In genomic region chr10:102773986-102774385, GRCh38 we compare ENCODE assay signal across 9 cellular contexts. TPM values are rescaled to one million over a fixed set of nuclear protein-coding genes. Genes with fewer than 3 reads are reported as not detected.
DNase-seq lines count a peak whose midpoint lies in the region; ATAC-seq, FAIRE-seq and TF ChIP-seq lines count a peak whose summit lies in the region.
"Had no signal": no experiment of that assay in that cellular context is flagged by ENCODE, and none has a peak within 500 bp of the region (broad histone marks: within the 10 kb centered on the region; RNA-seq: fewer than 3 reads in every experiment).

No MANE protein-coding gene starts in this region.

- H3K4me2 ChIP-seq in BLaER1 (peak overlapping the region; percentile 95), Karpas-422 (ENCODE audit: low read depth, low read length, poor library complexity, severe bottlenecking) (no peak overlapping the region), H1 (ENCODE audit: insufficient read depth in 1 of 2, low read depth in 2 of 2, low read length in 2 of 2) (no peak overlapping the region), neural progenitor cell (no peak overlapping the region)

- ATAC-seq in foreskin keratinocyte (no peak), HG03108 (IDR thresholded peaks at IDR 0.05; ENCODE audit: unreplicated experiment) (no peak), HG03139 (IDR thresholded peaks at IDR 0.05; ENCODE audit: unreplicated experiment) (no peak)

- no peaks in the 10 kb centered on the region for H3K23me2 ChIP-seq in H1 (ENCODE audit: low read depth, low read length)

- H4K20me1 ChIP-seq in BLaER1 = no peaks in the 10 kb centered on the region; the same call in 1 of the 2 replicates
- no peaks in the 10 kb centered on the region for H4K20me1 ChIP-seq in Karpas-422 (ENCODE audit: insufficient read depth, low read depth, low read length)
- no peaks in the 10 kb centered on the region for H4K20me1 ChIP-seq in H1 (replicated peaks in 1 of 2; ENCODE audit: control insufficient read depth in 1 of 2, insufficient read depth in 2 of 2, low read length in 2 of 2)
- H4K20me1 ChIP-seq in neural progenitor cell (ENCODE audit: low read depth) = peaks cover 28% of the 10 kb centered on the region

- H3K27ac Mint-ChIP-seq in neural progenitor cell = peak overlapping the region; percentile 43

- POLR2A ChIA-PET in H1 (lab: Charles Lee; ENCODE audit: partially characterized antibody) = interaction anchor here (2.2 to 4.8 kb wide), 2 partner anchors 11 to 28 kb away, joined by 6 to 40 read pairs; no protein-coding TSS in a partner anchor

- no peak overlapping the region for H3K4ac ChIP-seq in H1 (replicated peaks; ENCODE audit: insufficient read length, low read depth, low read length)

- no peak overlapping the region for H4K8ac ChIP-seq in H1 (ENCODE audit: extremely low read depth, insufficient read depth, low read length)

- no peak overlapping the region for H3K14ac ChIP-seq in H1 (ENCODE audit: insufficient read length)

- CTCF ChIA-PET in H1 (lab: Charles Lee; ENCODE audit: partially characterized antibody) = no interaction called here

- no peak overlapping the region for H2BK20ac ChIP-seq in H1 (ENCODE audit: low read length)

- no peaks in the 10 kb centered on the region for H3K36me3 Mint-ChIP-seq in neural progenitor cell

- H3K9me3 Mint-ChIP-seq in neural progenitor cell = no peaks in the 10 kb centered on the region

- no peak overlapping the region for H2AFZ ChIP-seq in Karpas-422 (ENCODE audit: low read length)
- H2AFZ ChIP-seq in H1 (ENCODE audit: low read length) = no peak overlapping the region
- H2AFZ ChIP-seq in neural progenitor cell (replicated peaks) = no peak overlapping the region

- peaks cover 52% of the 10 kb centered on the region for H3K4me1 ChIP-seq in BLaER1
- H3K4me1 ChIP-seq in Karpas-422 (ENCODE audit: low read length) = peaks cover 34% of the 10 kb centered on the region
- H3K4me1 ChIP-seq in H1 (replicated peaks in 1 of 4; ENCODE audit: control insufficient read depth in 3 of 4, insufficient read depth in 4 of 4, low read length in 3 of 4) = peaks cover 21 to 27% (median 24%) of the 10 kb centered on the region in 4 experiments
- H3K4me1 ChIP-seq in neural progenitor cell = peaks cover 51% of the 10 kb centered on the region
- peaks cover 54% of the 10 kb centered on the region for H3K4me1 ChIP-seq in foreskin keratinocyte

- H3K36me3 ChIP-seq in BLaER1 (0 out of 2 replicates have a peak, but pooled peaks cover 4% of the 10 kb centered on the region), Karpas-422 (ENCODE audit: insufficient read depth, low read length) (no peaks in the 10 kb centered on the region), H1 (ENCODE audit: control insufficient read depth in 2 of 4, insufficient read depth in 4 of 4, low read length in 3 of 4) (no peaks in the 10 kb centered on the region), neural progenitor cell (no peaks in the 10 kb centered on the region)

- WGBS in H1 (ENCODE audit: extremely low coverage in 1 of 2, insufficient coverage in 1 of 2, insufficient read length in 1 of 2, insufficient replicate concordance in 2 of 2, low coverage in 1 of 2, low lambda C conversion rate in 2 of 2, missing lambda C conversion rate in 1 of 2), 2 experiments = 91% methylated on average over 5 of the region's 5 CpGs; no CpG with 5 or more reads in 1 of the 2 experiments

- H2BK15ac ChIP-seq in H1 (ENCODE audit: low read length) = no peak overlapping the region

- TF ChIP-seq RAD21 in H1 (IDR thresholded peaks at IDR 0.05 in 1 of 2, conservative IDR thresholded peaks at IDR 0.05 in 1 of 2; ENCODE audit: low read depth in 2 of 2, low read length in 2 of 2) = no peak

- H2BK5ac ChIP-seq in H1 (ENCODE audit: low read depth, low read length) = no peak overlapping the region

- peak overlapping the region; percentile 91 for H2AK5ac ChIP-seq in H1 (ENCODE audit: low read depth, low read length)

- H3K4me3 ChIP-seq in BLaER1 = no peak overlapping the region
- H3K4me3 ChIP-seq in Karpas-422 (ENCODE audit: low read length) = no peak overlapping the region
- H3K4me3 ChIP-seq in H1 (ENCODE audit: extremely low read depth in 1 of 4, insufficient read depth in 2 of 4, low read depth in 3 of 4, low read length in 4 of 4) = no peak overlapping the region
- no peak overlapping the region for H3K4me3 ChIP-seq in neural progenitor cell

- H3K79me2 ChIP-seq in Karpas-422 (ENCODE audit: low read length) = peaks cover 79% of the 10 kb centered on the region
- no peaks in the 10 kb centered on the region for H3K79me2 ChIP-seq in H1 (ENCODE audit: control insufficient read depth in 1 of 2, insufficient read depth in 2 of 2, low read length in 2 of 2)
- H3K79me2 ChIP-seq in neural progenitor cell (ENCODE audit: low read depth) = no peaks in the 10 kb centered on the region

- TF ChIP-seq EP300 in H1 (IDR thresholded peaks at IDR 0.05; ENCODE audit: borderline replicate concordance in 1 of 2, low read depth in 2 of 2, low read length in 2 of 2) = no peak

- peaks cover 75% of the 10 kb centered on the region for H3K4me1 Mint-ChIP-seq in neural progenitor cell

- no peak overlapping the region for H4K91ac ChIP-seq in H1 (replicated peaks; ENCODE audit: insufficient read length, low read length)

- TF ChIP-seq CTCF in H1 (IDR thresholded peaks at IDR 0.05; ENCODE audit: control extremely low read depth in 1 of 3, insufficient read depth in 1 of 3, low read depth in 1 of 3, low read length in 3 of 3) = no peak
- no peak for TF ChIP-seq CTCF in neural progenitor cell (IDR thresholded peaks at IDR 0.05)
- no peak for TF ChIP-seq CTCF in foreskin keratinocyte (conservative IDR thresholded peaks at IDR 0.05)

- H3K27ac ChIP-seq in BLaER1 = peak overlapping the region; percentile 16; the same call in 1 of the 2 replicates
- H3K27ac ChIP-seq in Karpas-422 (ENCODE audit: low read length) = no peak overlapping the region
- no peak overlapping the region for H3K27ac ChIP-seq in H1 (ENCODE audit: low read depth, low read length)
- H3K27ac ChIP-seq in neural progenitor cell = no peak overlapping the region
- H3K27ac ChIP-seq in foreskin keratinocyte = no peak overlapping the region

- H4K5ac ChIP-seq in H1 (ENCODE audit: insufficient read length, low read depth, low read length) = no peak overlapping the region

- H3K27me3 ChIP-seq in BLaER1 (no peaks in the 10 kb centered on the region), Karpas-422 (ENCODE audit: low read length) (no peaks in the 10 kb centered on the region), H1 (replicated peaks in 1 of 4; ENCODE audit: control insufficient read depth in 3 of 4, extremely low read depth in 1 of 4, insufficient read depth in 3 of 4, low read length in 3 of 4) (no peaks in the 10 kb centered on the region; a peak in 2 of 7 replicates), neural progenitor cell (no peaks in the 10 kb centered on the region), foreskin keratinocyte (no peaks in the 10 kb centered on the region)

- peaks cover 6% of the 10 kb centered on the region for H3K79me1 ChIP-seq in H1 (ENCODE audit: low read depth, low read length)

- DNase-seq in Karpas-422 (peak; percentile 46), H1 (ENCODE audit: low read depth in 1 of 2, low spot score in 2 of 2) (no peak), neural progenitor cell (ENCODE audit: low spot score) (no peak), foreskin keratinocyte (no peak), EL (no peak)
- DNase-seq: NCI-H2029 treated with DMSO at 0.1 percent for 48 hours had no signal

- FAIRE-seq in H1 (lab: Jason Lieb, UNC) = no peak

- H3K18ac ChIP-seq in H1 (ENCODE audit: extremely low read depth, low read length) = no peak overlapping the region

- 0 out of 2 replicates have a peak overlapping the region, but pooled peaks have one; percentile 21 for H2BK12ac ChIP-seq in H1 (ENCODE audit: low read depth, low read length)

- no peak overlapping the region for H3K4me3 Mint-ChIP-seq in neural progenitor cell

- H3F3A ChIP-seq in neural progenitor cell (ENCODE audit: low read depth) = peaks cover 41% of the 10 kb centered on the region

- no peak overlapping the region for H2BK120ac ChIP-seq in H1 (replicated peaks; ENCODE audit: low read depth, low read length)

- H3K9ac ChIP-seq in BLaER1 = no peak overlapping the region
- no peak overlapping the region for H3K9ac ChIP-seq in Karpas-422 (ENCODE audit: low read length)
- H3K9ac ChIP-seq in H1 (replicated peaks in 1 of 4; ENCODE audit: extremely low read depth in 1 of 4, low read depth in 3 of 4, low read length in 3 of 4) = no peak overlapping the region; a peak in 2 of 7 replicates
- no peak overlapping the region for H3K9ac ChIP-seq in neural progenitor cell

- TF ChIP-seq POLR2A in H1 (IDR thresholded peaks at IDR 0.05; ENCODE audit: control extremely low read depth in 1 of 2, low read depth in 2 of 2, low read length in 2 of 2) = no peak

- H3K9me3 ChIP-seq in BLaER1 (no peaks in the 10 kb centered on the region), Karpas-422 (ENCODE audit: low read length) (no peaks in the 10 kb centered on the region), H1 (ENCODE audit: insufficient read depth in 2 of 2, low read depth in 1 of 2, low read length in 1 of 2) (no peaks in the 10 kb centered on the region), neural progenitor cell (ENCODE audit: low read depth) (no peaks in the 10 kb centered on the region)

- no peaks in the 10 kb centered on the region for H3K9me2 ChIP-seq in Karpas-422 (replicated peaks; ENCODE audit: insufficient read depth, low read length)

- peaks cover 7% of the 10 kb centered on the region for H3K27me3 Mint-ChIP-seq in neural progenitor cell (ENCODE audit: insufficient read depth, low read depth)

- H3K56ac ChIP-seq in H1 (replicated peaks; ENCODE audit: insufficient read length, low read depth, low read length) = no peak overlapping the region

- no peak overlapping the region for H3K23ac ChIP-seq in H1 (ENCODE audit: insufficient read length)

RNA-seq across cellular contexts. Expression of gene WBP1L, which starts 30.2 kb away (rescaled TPM):
- 34.8 and 43.0 TPM in 2 replicates for total RNA-seq in Karpas-422 (2014; rRNA removed; shearing (Covaris generic); ENCODE audit: low replicate concordance)
- total RNA-seq in H1 (2021; fragmentation: NEBNext Ultra II Directional; extraction: Animal tissue kit (Norgen Biotek cat#: 25700)) = 26.2 and 26.6 TPM in 2 replicates
- 29.9 and 37.0 TPM in 2 replicates for polyA plus RNA-seq in H1 (2011; rRNA removed)
- 24.6 TPM for polyA plus RNA-seq in H1 (2011; cell fraction: cytosol; rRNA removed)
- 27.2 TPM for polyA plus RNA-seq in H1 (2011; cell fraction: nucleus; rRNA removed)
- polyA plus RNA-seq in H1 (2012, experiment 1 of 2) = 14.7 to 20.7 TPM (median 20.2 TPM) in 4 replicates
- 19.6 TPM for polyA plus RNA-seq in H1 (2012, experiment 2 of 2)
- 24.7 TPM for polyA plus RNA-seq in H1 (2013, experiment 1 of 2)
- 25.2 TPM for polyA plus RNA-seq in H1 (2013, experiment 2 of 2)
- polyA minus RNA-seq in H1 (2011; rRNA and poly(A)+ RNA removed) = 33.2 and 39.3 TPM in 2 replicates
- polyA minus RNA-seq in H1 (2011; cell fraction: cytosol; rRNA and poly(A)+ RNA removed) = 23.0 TPM
- 16.1 TPM for polyA minus RNA-seq in H1 (2011; cell fraction: nucleus; rRNA and poly(A)+ RNA removed)
- 21.1 and 29.3 TPM in 2 replicates for total RNA-seq in neural progenitor cell (ENCODE audit: low replicate concordance)
- 22.9 and 25.8 TPM in 2 replicates for total RNA-seq in foreskin keratinocyte
- polyA plus RNA-seq in foreskin keratinocyte = 10.2 and 11.1 TPM in 2 replicates

RNA-seq across cellular contexts. Expression of gene SFXN2, which starts 59.5 kb away (rescaled TPM):
- 10.2 and 25.8 TPM in 2 replicates for total RNA-seq in Karpas-422 (2014; rRNA removed; shearing (Covaris generic); ENCODE audit: low replicate concordance)
- 20.5 TPM in 2 replicates for total RNA-seq in H1 (2021; fragmentation: NEBNext Ultra II Directional; extraction: Animal tissue kit (Norgen Biotek cat#: 25700))
- polyA plus RNA-seq in H1 (2011; rRNA removed) (23.5 and 29.3 TPM in 2 replicates), foreskin keratinocyte (6.7 and 8.2 TPM in 2 replicates)
- polyA plus RNA-seq in H1 (2011; cell fraction: cytosol; rRNA removed) = 23.5 TPM
- 34.5 TPM for polyA plus RNA-seq in H1 (2011; cell fraction: nucleus; rRNA removed)
- polyA plus RNA-seq in H1 (2012, experiment 1 of 2) = 18.9 to 21.4 TPM (median 20.7 TPM) in 4 replicates
- polyA plus RNA-seq in H1 (2012, experiment 2 of 2) = 20.1 TPM
- polyA plus RNA-seq in H1 (2013, experiment 1 of 2) = 10.6 TPM
- 9.8 TPM for polyA plus RNA-seq in H1 (2013, experiment 2 of 2)
- polyA minus RNA-seq in H1 (2011; rRNA and poly(A)+ RNA removed) = 58.2 and 63.8 TPM in 2 replicates
- polyA minus RNA-seq in H1 (2011; cell fraction: cytosol; rRNA and poly(A)+ RNA removed) = 17.2 TPM
- polyA minus RNA-seq in H1 (2011; cell fraction: nucleus; rRNA and poly(A)+ RNA removed) = 50.5 TPM
- total RNA-seq in neural progenitor cell (ENCODE audit: low replicate concordance) (6.4 and 15.5 TPM in 2 replicates), foreskin keratinocyte (11.8 and 14.3 TPM in 2 replicates)

RNA-seq across cellular contexts. Expression of gene ARL3, which starts 59.8 kb away (rescaled TPM):
- total RNA-seq in Karpas-422 (2014; rRNA removed; shearing (Covaris generic); ENCODE audit: low replicate concordance) = 4.6 and 6.6 TPM in 2 replicates
- 15.3 and 16.2 TPM in 2 replicates for total RNA-seq in H1 (2021; fragmentation: NEBNext Ultra II Directional; extraction: Animal tissue kit (Norgen Biotek cat#: 25700))
- polyA plus RNA-seq in H1 (2011; rRNA removed) (5.3 and 8.8 TPM in 2 replicates), foreskin keratinocyte (15.4 and 16.2 TPM in 2 replicates)
- 10.7 TPM for polyA plus RNA-seq in H1 (2011; cell fraction: cytosol; rRNA removed)
- 4.1 TPM for polyA plus RNA-seq in H1 (2011; cell fraction: nucleus; rRNA removed)
- polyA plus RNA-seq in H1 (2012, experiment 1 of 2) = 17.5 to 21.4 TPM (median 19.0 TPM) in 4 replicates
- polyA plus RNA-seq in H1 (2012, experiment 2 of 2) = 10.8 TPM
- 16.6 TPM for polyA plus RNA-seq in H1 (2013, experiment 1 of 2)
- polyA plus RNA-seq in H1 (2013, experiment 2 of 2) = 18.0 TPM
- 4.5 and 5.0 TPM in 2 replicates for polyA minus RNA-seq in H1 (2011; rRNA and poly(A)+ RNA removed)
- polyA minus RNA-seq in H1 (2011; cell fraction: cytosol; rRNA and poly(A)+ RNA removed) = 4.0 TPM
- 3.0 TPM for polyA minus RNA-seq in H1 (2011; cell fraction: nucleus; rRNA and poly(A)+ RNA removed)
- total RNA-seq in neural progenitor cell (ENCODE audit: low replicate concordance) (20.8 and 29.7 TPM in 2 replicates), foreskin keratinocyte (9.3 and 10.0 TPM in 2 replicates)
